ENCODE assay signal across 19 cellular contexts in the genomic region with DNA sequence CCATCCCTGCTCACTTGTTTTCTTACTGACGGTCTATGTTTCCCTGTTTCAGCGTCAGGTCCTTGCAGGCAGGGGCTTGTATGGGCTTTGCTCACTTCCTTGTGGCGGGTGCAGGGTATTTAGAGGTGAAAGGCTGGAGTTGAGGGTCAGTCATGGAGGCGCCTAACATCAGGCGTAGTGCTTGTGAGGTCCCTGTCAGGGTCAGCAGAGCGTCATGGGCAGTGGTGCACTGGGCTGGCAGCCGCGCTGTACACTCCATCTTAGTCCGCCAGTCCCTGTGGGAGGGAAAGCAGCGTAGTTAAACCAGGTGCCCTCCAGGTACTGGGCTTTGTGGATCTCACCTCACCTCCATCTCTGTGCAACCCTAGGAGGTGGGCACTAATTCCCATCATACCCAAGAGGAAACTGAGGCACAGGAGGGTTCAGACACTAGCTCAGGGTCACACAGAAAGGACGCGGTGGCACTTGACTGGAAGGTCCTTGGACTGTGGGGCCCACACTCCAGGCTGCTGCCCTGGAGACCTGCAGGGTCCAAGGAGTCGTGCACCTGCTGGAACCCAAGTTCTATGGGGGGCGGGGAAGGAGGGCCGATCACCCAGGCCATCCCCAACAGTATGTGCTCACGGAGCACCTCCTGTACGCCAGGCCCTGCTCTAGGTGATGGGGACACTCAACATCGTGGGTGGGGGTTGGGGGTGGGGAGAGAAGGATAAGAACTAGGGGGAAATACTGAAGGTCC. TPM values are rescaled to one million over a fixed set of nuclear protein-coding genes. Genes with fewer than 3 reads are reported as not detected.
DNase-seq lines count a peak whose midpoint lies in the region; ATAC-seq and TF ChIP-seq lines count a peak whose summit lies in the region.
"Had no signal": no experiment of that assay in that cellular context is flagged by ENCODE, and none has a peak within 500 bp of the region (broad histone marks: within the 10 kb centered on the region; RNA-seq: fewer than 3 reads in every experiment).

No MANE protein-coding gene starts in this region.

- peak overlapping the region; percentile 4 for H3K4me3 Mint-ChIP-seq in activated T-cell treated with anti-CD3 and anti-CD28 coated beads, Interleukin-2, amount 50 U/mL, for 4 hours
- peak overlapping the region in 1 of 2 donors; percentile 48 for H3K4me3 Mint-ChIP-seq in stimulated activated naive B cell treated with anti-CD40 and anti-IgM and Interleukin-4, amounts not matched to agents 10 μg/mL and 1 μg/mL and 100 μg/mL, for 72 hours

- peak overlapping the region; percentile 62 for H3K27ac Mint-ChIP-seq in stimulated activated naive B cell treated with anti-CD40 and anti-IgM and Interleukin-4, amounts not matched to agents 10 μg/mL and 1 μg/mL and 100 μg/mL, for 72 hours

- peak overlapping the region; percentile 64 for H3K27ac ChIP-seq in VCaP

- H3K36me3 Mint-ChIP-seq in activated T-cell treated with anti-CD3 and anti-CD28 coated beads, Interleukin-2, amount 50 U/mL, for 4 hours (ENCODE audit: insufficient read depth) = peaks cover 13% of the 10 kb centered on the region
- H3K36me3 Mint-ChIP-seq in stimulated activated naive B cell treated with anti-CD40 and anti-IgM and Interleukin-4, amounts not matched to agents 10 μg/mL and 1 μg/mL and 100 μg/mL, for 72 hours = peaks cover 29 to 57% of the 10 kb centered on the region in 2 donors

- H3K4me3 ChIP-seq in iPS-15b (ENCODE audit: low read depth, low read length) = no peak overlapping the region

- H3K4me1 Mint-ChIP-seq in activated T-cell treated with anti-CD3 and anti-CD28 coated beads, Interleukin-2, amount 50 U/mL, for 4 hours (ENCODE audit: low read depth) = peaks cover 50% of the 10 kb centered on the region
- peaks cover 42 to 45% of the 10 kb centered on the region in 2 donors for H3K4me1 Mint-ChIP-seq in stimulated activated naive B cell treated with anti-CD40 and anti-IgM and Interleukin-4, amounts not matched to agents 10 μg/mL and 1 μg/mL and 100 μg/mL, for 72 hours

- ATAC-seq in activated T-cell treated with anti-CD3 and anti-CD28 coated beads, Interleukin-2, amount 50 U/mL, for 4 hours = no peak
- no peak for ATAC-seq in stimulated activated naive B cell treated with anti-CD40 and anti-IgM and Interleukin-4, amounts not matched to agents 10 μg/mL and 1 μg/mL and 100 μg/mL, for 72 hours (replicated peaks)
- ATAC-seq: left cardiac atrium, sciatic nerve had no signal

- no peak for TF ChIP-seq CTCF in VCaP (conservative IDR thresholded peaks at IDR 0.05)

- no peaks in the 10 kb centered on the region for H3K27me3 ChIP-seq in iPS-15b (ENCODE audit: control insufficient read depth, insufficient read depth, low read length)

- peaks cover 7% of the 10 kb centered on the region for H3K4me1 ChIP-seq in iPS-15b (ENCODE audit: control insufficient read depth, insufficient read depth, low read length)

- no peak for DNase-seq in activated T-cell treated with anti-CD3 and anti-CD28 coated beads, Interleukin-2, amount 50 U/mL, for 4 hours
- no peak for DNase-seq in activated T-cell treated with anti-CD3 and anti-CD28 coated beads, Interleukin-2, amount 50 U/mL, for 1 hour
- DNase-seq in stimulated activated naive B cell treated with anti-CD40 and anti-IgM and Interleukin-4, amounts not matched to agents 10 μg/mL and 1 μg/mL and 100 μg/mL, for 72 hours = no peak
- DNase-seq in NCI-H524 treated with DMSO at 0.1 percent for 48 hours (lab: John Stamatoyannopoulos, UW) (no peak), NCI-H2081 treated with DMSO at 0.1 percent for 48 hours (lab: John Stamatoyannopoulos, UW) (no peak), NOMO-1 treated with DMSO at 0.1 percent for 48 hours (lab: John Stamatoyannopoulos, UW; ENCODE audit: unreplicated experiment) (no peak)
- DNase-seq: activated CD4-positive, alpha-beta T cell treated with anti-CD3 and anti-CD28 coated beads, Interleukin-2, amount 50 U/mL, for 48 hours; head of caudate nucleus; Kasumi-1; left cardiac atrium; NCI-H1694; NCI-H526 treated with DMSO at 0.1 percent for 48 hours; stimulated activated CD4-positive, alpha-beta T cell treated with anti-CD3 and anti-CD28 coated beads, Interleukin-4, amount 100 ng/mL, for 4 hours; stimulated activated naive CD4-positive, alpha-beta T cell treated with Interleukin-2 at 50 U/mL for 16 hours had no signal

- H3K27me3 Mint-ChIP-seq in activated T-cell treated with anti-CD3 and anti-CD28 coated beads, Interleukin-2, amount 50 U/mL, for 4 hours (ENCODE audit: low read depth) = no peaks in the 10 kb centered on the region
- H3K27me3 Mint-ChIP-seq in stimulated activated naive B cell treated with anti-CD40 and anti-IgM and Interleukin-4, amounts not matched to agents 10 μg/mL and 1 μg/mL and 100 μg/mL, for 72 hours = no peaks in the 10 kb centered on the region

- H3K9ac ChIP-seq in iPS-15b (ENCODE audit: low read depth, low read length) = peak overlapping the region; percentile 54

- H3K9me3 ChIP-seq in iPS-15b (ENCODE audit: control insufficient read depth, insufficient read depth, low read length) = no peaks in the 10 kb centered on the region

- no peaks in the 10 kb centered on the region for H3K9me3 Mint-ChIP-seq in activated T-cell treated with anti-CD3 and anti-CD28 coated beads, Interleukin-2, amount 50 U/mL, for 4 hours
- H3K9me3 Mint-ChIP-seq in stimulated activated naive B cell treated with anti-CD40 and anti-IgM and Interleukin-4, amounts not matched to agents 10 μg/mL and 1 μg/mL and 100 μg/mL, for 72 hours = no peaks in the 10 kb centered on the region

- H3K36me3 ChIP-seq in iPS-15b (ENCODE audit: control insufficient read depth, insufficient read depth, low read length) = peaks cover 20% of the 10 kb centered on the region

RNA-seq across cellular contexts. Expression of a gene that starts 4.6 kb away (rescaled TPM):
- 100 to 1,000 TPM; 162 to 192 (median 170) TPM for total RNA-seq in activated T-cell treated with anti-CD3 and anti-CD28 coated beads, Interleukin-2, amount 50 U/mL, for 4 hours

RNA-seq across cellular contexts. Expression of a gene that starts 25.6 kb away (rescaled TPM):
- 1 to 10 TPM; 1.1 to 2.3 (median 1.2) TPM for total RNA-seq in activated T-cell treated with anti-CD3 and anti-CD28 coated beads, Interleukin-2, amount 50 U/mL, for 4 hours

RNA-seq across cellular contexts. Expression of a gene that starts 36.8 kb away (rescaled TPM):
- under 1 TPM in 2 of 3 donors, not detected in 1; 0.26 to 0.38 TPM for total RNA-seq in activated T-cell treated with anti-CD3 and anti-CD28 coated beads, Interleukin-2, amount 50 U/mL, for 4 hours
- total RNA-seq: RPMI7951; T-helper 2 cell treated with Interferon-gamma antibody and Interleukin-4, amounts not matched to agents 100 ng/mL and 5 ng/mL, for 36 hours had no signal

RNA-seq across cellular contexts. Expression of a gene that starts 40.7 kb away (rescaled TPM):
- 1 to 10 TPM; 2.4 to 2.6 (median 2.6) TPM for total RNA-seq in activated T-cell treated with anti-CD3 and anti-CD28 coated beads, Interleukin-2, amount 50 U/mL, for 4 hours
